Comparison of ENCODE assay signal across 17 cellular contexts in the genomic region with DNA sequence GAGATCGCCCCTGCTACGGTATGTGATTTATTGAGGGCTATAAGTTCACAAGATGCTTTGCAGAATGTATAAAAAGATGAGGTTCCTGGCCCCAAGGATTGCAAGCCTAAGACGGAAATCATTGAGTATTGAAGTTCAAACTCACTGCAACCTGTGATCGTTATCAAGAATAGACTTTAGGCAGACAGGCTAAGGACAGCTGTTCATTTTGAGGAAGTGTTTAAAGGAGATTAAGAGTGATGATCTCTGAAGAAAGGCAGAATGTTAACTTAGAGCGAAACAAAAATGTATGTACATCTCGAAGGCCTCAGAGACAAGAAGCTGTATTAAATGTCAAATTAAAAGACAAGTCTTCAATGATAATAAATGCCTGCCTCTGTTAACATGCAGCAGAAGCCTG.
DNase-seq lines count a peak whose midpoint lies in the region; TF ChIP-seq lines count a peak whose summit lies in the region.
"Had no signal": no experiment of that assay in that cellular context is flagged by ENCODE, and none has a peak within 500 bp of the region (broad histone marks: within the 10 kb centered on the region; RNA-seq: fewer than 3 reads in every experiment).

No MANE protein-coding gene starts in this region.

- H4K20me1 ChIP-seq in Karpas-422 (ENCODE audit: insufficient read depth, low read depth, low read length) (no peaks in the 10 kb centered on the region), neural cell (ENCODE audit: insufficient read depth) (no peaks in the 10 kb centered on the region), OCI-LY7 (ENCODE audit: insufficient read depth, low read length) (no peaks in the 10 kb centered on the region)

- no peaks in the 10 kb centered on the region for H3K27me3 Mint-ChIP-seq in activated CD4-positive, alpha-beta T cell treated with anti-CD3 and anti-CD28 coated beads, Interleukin-2, amount 10 ng/mL, durations not matched to agents 7 days and 5 days

- TF ChIP-seq CTCF in neural cell (IDR thresholded peaks at IDR 0.05; ENCODE audit: poor library complexity, severe bottlenecking) (no peak), OCI-LY7 (conservative IDR thresholded peaks at IDR 0.05; ENCODE audit: low read length) (no peak), GM10248 (IDR thresholded peaks at IDR 0.05; ENCODE audit: control extremely low read depth, extremely low read depth, low read depth, missing control alignments) (no peak)

- TF ChIP-seq EP300 in neural cell (conservative IDR thresholded peaks at IDR 0.05; ENCODE audit: poor library complexity, severe bottlenecking): peak; percentile 67

- peak overlapping the region; percentile 45 for H3K9ac ChIP-seq in Karpas-422 (ENCODE audit: low read length)
- H3K9ac ChIP-seq in neural cell (ENCODE audit: low read length): peak overlapping the region; percentile 17

- H3F3A ChIP-seq in neural cell (ENCODE audit: insufficient read depth, low read length, poor library complexity, severe bottlenecking): no peaks in the 10 kb centered on the region

- H3K4me1 ChIP-seq in Karpas-422 (ENCODE audit: low read length) (peaks cover 85% of the 10 kb centered on the region), OCI-LY7 (ENCODE audit: insufficient read depth, low read length, poor library complexity, severe bottlenecking) (no peaks in the 10 kb centered on the region)
- H3K4me1 ChIP-seq: HAP-1 had no signal

- no peaks in the 10 kb centered on the region for H3K4me1 Mint-ChIP-seq in activated CD4-positive, alpha-beta T cell treated with anti-CD3 and anti-CD28 coated beads, Interleukin-2, amount 10 ng/mL, durations not matched to agents 7 days and 5 days
- H3K4me1 Mint-ChIP-seq: CD4-positive, alpha-beta memory T cell had no signal

- CTCF ChIA-PET in OCI-LY7 (lab: Charles Lee; ENCODE audit: unreplicated experiment): no interaction called here
- CTCF ChIA-PET in activated CD4-positive, alpha-beta T cell treated with anti-CD3 and anti-CD28 coated beads, Interleukin-2, amount 10 ng/mL, durations not matched to agents 7 days and 5 days (lab: Charles Lee): interaction anchor here (1.3 kb wide), 1 partner anchor 12 kb away, joined by 4 read pairs; no protein-coding TSS in a partner anchor
- CTCF ChIA-PET in GM10248 (lab: Yijun Ruan, JAX): interaction anchor here (1.4 kb wide), 1 partner anchor 11 kb away, joined by 5 read pairs; no protein-coding TSS in a partner anchor

- BruUV-seq in OCI-LY7 (replicated peaks; lab: Mats Ljungman, UMichigan): no TSS peak

- H3K27me3 ChIP-seq in Karpas-422 (ENCODE audit: low read length) (no peaks in the 10 kb centered on the region), neural cell (ENCODE audit: insufficient read depth, low read depth, low read length) (no peaks in the 10 kb centered on the region)

- peaks cover 37% of the 10 kb centered on the region for H3K79me2 ChIP-seq in Karpas-422 (ENCODE audit: low read length)
- no peaks in the 10 kb centered on the region for H3K79me2 ChIP-seq in neural cell (replicated peaks; ENCODE audit: insufficient read depth, low read length)
- no peaks in the 10 kb centered on the region for H3K79me2 ChIP-seq in OCI-LY7 (ENCODE audit: insufficient read depth, low read depth, low read length)

- H3K9me3 ChIP-seq in Karpas-422 (ENCODE audit: low read length) (no peaks in the 10 kb centered on the region), neural cell (ENCODE audit: low read length) (no peaks in the 10 kb centered on the region), OCI-LY7 (ENCODE audit: low read length) (no peaks in the 10 kb centered on the region)
- H3K9me3 ChIP-seq: HAP-1 had no signal

- no peak for TF ChIP-seq RAD21 in neural cell (conservative IDR thresholded peaks at IDR 0.05)

- H3K4me3 ChIP-seq in Jurkat, Clone E6-1 (ENCODE audit: low read length): no peak overlapping the region
- peak overlapping the region; percentile 29; the same call in 1 of the 2 replicates for H3K4me3 ChIP-seq in Karpas-422 (ENCODE audit: low read length)
- H3K4me3 ChIP-seq in neural cell (ENCODE audit: low read length): peak overlapping the region; percentile 15
- H3K4me3 ChIP-seq in OCI-LY7 (ENCODE audit: low read depth, low read length, poor library complexity, severe bottlenecking): no peak overlapping the region
- H3K4me3 ChIP-seq: GM23338, HAP-1 had no signal

- H3K9me2 ChIP-seq in Karpas-422 (replicated peaks; ENCODE audit: insufficient read depth, low read length) (no peaks in the 10 kb centered on the region), neural cell (ENCODE audit: insufficient read depth, low read length) (no peaks in the 10 kb centered on the region), OCI-LY7 (ENCODE audit: insufficient read depth, low read length) (no peaks in the 10 kb centered on the region)

- H3K27ac Mint-ChIP-seq in activated CD4-positive, alpha-beta T cell treated with anti-CD3 and anti-CD28 coated beads, Interleukin-2, amount 10 ng/mL, durations not matched to agents 7 days and 5 days: no peak overlapping the region
- H3K27ac Mint-ChIP-seq: CD4-positive, alpha-beta memory T cell; GM23338; HFFc6 had no signal

- H3K27ac ChIP-seq in Karpas-422 (ENCODE audit: low read length) (peak overlapping the region; percentile 92), neural cell (ENCODE audit: low read length) (peak overlapping the region; percentile 57), OCI-LY7 (ENCODE audit: low read depth, low read length, poor library complexity, severe bottlenecking) (no peak overlapping the region)

- intact Hi-C loops in OCI-LY7 (cut with micrococcal nuclease; ENCODE audit: unreplicated experiment): no loop called here

- no peaks in the 10 kb centered on the region for H3K9me3 Mint-ChIP-seq in activated CD4-positive, alpha-beta T cell treated with anti-CD3 and anti-CD28 coated beads, Interleukin-2, amount 10 ng/mL, durations not matched to agents 7 days and 5 days
- H3K9me3 Mint-ChIP-seq: GM23338, HFFc6 had no signal

- peak; percentile 17 for DNase-seq in Jurkat, Clone E6-1 (ENCODE audit: low read depth, low spot score)
- DNase-seq in Karpas-422 (peak; percentile 78), SK-N-DZ (ENCODE audit: low spot score) (peak; percentile 49), OCI-LY7 (ENCODE audit: low spot score) (no peak), GM10248 (ENCODE audit: extremely low spot score) (no peak)
- DNase-seq in activated CD4-positive, alpha-beta T cell treated with anti-CD3 and anti-CD28 coated beads, Interleukin-2, amount 10 ng/mL, durations not matched to agents 7 days and 5 days: no peak
- DNase-seq: C1 segment of cervical spinal cord; Calu3; CD4-positive, alpha-beta memory T cell; COR-L47; DMS53; DMS79 treated with DMSO at 0.1 percent for 48 hours; GF-D8; HFFc6 had no signal

- H3K36me3 ChIP-seq in Karpas-422 (ENCODE audit: insufficient read depth, low read length): peaks cover 23% of the 10 kb centered on the region
- H3K36me3 ChIP-seq in neural cell (ENCODE audit: insufficient read depth, low read length): no peaks in the 10 kb centered on the region
- no peaks in the 10 kb centered on the region for H3K36me3 ChIP-seq in OCI-LY7 (ENCODE audit: insufficient read depth, low read length)
- H3K36me3 ChIP-seq: HAP-1 had no signal

- H3K4me3 Mint-ChIP-seq in activated CD4-positive, alpha-beta T cell treated with anti-CD3 and anti-CD28 coated beads, Interleukin-2, amount 10 ng/mL, durations not matched to agents 7 days and 5 days: no peak overlapping the region
- H3K4me3 Mint-ChIP-seq: CD4-positive, alpha-beta memory T cell; GM23338; HFFc6 had no signal

- POLR2A ChIA-PET in OCI-LY7 (lab: Charles Lee): interaction anchor here (1.0 kb wide), 1 partner anchor 34 kb away, joined by 3 read pairs; no protein-coding TSS in a partner anchor
- POLR2A ChIA-PET in activated CD4-positive, alpha-beta T cell treated with anti-CD3 and anti-CD28 coated beads, Interleukin-2, amount 10 ng/mL, durations not matched to agents 7 days and 5 days (lab: Charles Lee): no interaction called here
- POLR2A ChIA-PET in GM10248 (lab: Yijun Ruan, JAX): no interaction called here

- H3K4me2 ChIP-seq in Karpas-422 (ENCODE audit: low read depth, low read length, poor library complexity, severe bottlenecking): peak overlapping the region; percentile 45
- H3K4me2 ChIP-seq in neural cell (ENCODE audit: low read length): no peak overlapping the region
- no peak overlapping the region for H3K4me2 ChIP-seq in OCI-LY7 (ENCODE audit: low read length)
- H3K4me2 ChIP-seq: GM23338 had no signal

- H3K36me3 Mint-ChIP-seq in activated CD4-positive, alpha-beta T cell treated with anti-CD3 and anti-CD28 coated beads, Interleukin-2, amount 10 ng/mL, durations not matched to agents 7 days and 5 days (ENCODE audit: low read depth): no peaks in the 10 kb centered on the region
- H3K36me3 Mint-ChIP-seq: CD4-positive, alpha-beta memory T cell had no signal

- H2AFZ ChIP-seq in Karpas-422 (ENCODE audit: low read length) (no peak overlapping the region), neural cell (ENCODE audit: low read depth, low read length) (no peak overlapping the region), OCI-LY7 (ENCODE audit: low read length) (no peak overlapping the region)
- H2AFZ ChIP-seq: GM23338 had no signal

TF ChIP-seq in neural cell, 6 proteins besides CTCF, POLR2A, EP300 and RAD21:
- peak; percentile 40 for TF ChIP-seq POLR2AphosphoS5 (IDR thresholded peaks at IDR 0.05)
- TF ChIP-seq, protein P1, sequence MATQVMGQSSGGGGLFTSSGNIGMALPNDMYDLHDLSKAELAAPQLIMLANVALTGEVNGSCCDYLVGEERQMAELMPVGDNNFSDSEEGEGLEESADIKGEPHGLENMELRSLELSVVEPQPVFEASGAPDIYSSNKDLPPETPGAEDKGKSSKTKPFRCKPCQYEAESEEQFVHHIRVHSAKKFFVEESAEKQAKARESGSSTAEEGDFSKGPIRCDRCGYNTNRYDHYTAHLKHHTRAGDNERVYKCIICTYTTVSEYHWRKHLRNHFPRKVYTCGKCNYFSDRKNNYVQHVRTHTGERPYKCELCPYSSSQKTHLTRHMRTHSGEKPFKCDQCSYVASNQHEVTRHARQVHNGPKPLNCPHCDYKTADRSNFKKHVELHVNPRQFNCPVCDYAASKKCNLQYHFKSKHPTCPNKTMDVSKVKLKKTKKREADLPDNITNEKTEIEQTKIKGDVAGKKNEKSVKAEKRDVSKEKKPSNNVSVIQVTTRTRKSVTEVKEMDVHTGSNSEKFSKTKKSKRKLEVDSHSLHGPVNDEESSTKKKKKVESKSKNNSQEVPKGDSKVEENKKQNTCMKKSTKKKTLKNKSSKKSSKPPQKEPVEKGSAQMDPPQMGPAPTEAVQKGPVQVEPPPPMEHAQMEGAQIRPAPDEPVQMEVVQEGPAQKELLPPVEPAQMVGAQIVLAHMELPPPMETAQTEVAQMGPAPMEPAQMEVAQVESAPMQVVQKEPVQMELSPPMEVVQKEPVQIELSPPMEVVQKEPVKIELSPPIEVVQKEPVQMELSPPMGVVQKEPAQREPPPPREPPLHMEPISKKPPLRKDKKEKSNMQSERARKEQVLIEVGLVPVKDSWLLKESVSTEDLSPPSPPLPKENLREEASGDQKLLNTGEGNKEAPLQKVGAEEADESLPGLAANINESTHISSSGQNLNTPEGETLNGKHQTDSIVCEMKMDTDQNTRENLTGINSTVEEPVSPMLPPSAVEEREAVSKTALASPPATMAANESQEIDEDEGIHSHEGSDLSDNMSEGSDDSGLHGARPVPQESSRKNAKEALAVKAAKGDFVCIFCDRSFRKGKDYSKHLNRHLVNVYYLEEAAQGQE (IDR thresholded peaks at IDR 0.05; ENCODE audit: borderline replicate concordance): no peak

Comparison
In these comparisons a context has a peak if more than half of its experiments do, and no peak if none do; other contexts are left out.
1. DNase-seq: peak in Jurkat, Clone E6-1 (single experiment), Karpas-422 (single experiment) and SK-N-DZ (single experiment); none in OCI-LY7 (single experiment), activated CD4-positive, alpha-beta T cell treated with anti-CD3 and anti-CD28 coated beads, Interleukin-2, amount 10 ng/mL, durations not matched to agents 7 days and 5 days (single experiment) and GM10248 (single experiment).
2. H3K4me3 ChIP-seq: peak in Karpas-422 (single experiment) and neural cell (single experiment); none in Jurkat, Clone E6-1 (single experiment) and OCI-LY7 (single experiment).